8 cellular contexts compared by ENCODE assay signal in the genomic region with DNA sequence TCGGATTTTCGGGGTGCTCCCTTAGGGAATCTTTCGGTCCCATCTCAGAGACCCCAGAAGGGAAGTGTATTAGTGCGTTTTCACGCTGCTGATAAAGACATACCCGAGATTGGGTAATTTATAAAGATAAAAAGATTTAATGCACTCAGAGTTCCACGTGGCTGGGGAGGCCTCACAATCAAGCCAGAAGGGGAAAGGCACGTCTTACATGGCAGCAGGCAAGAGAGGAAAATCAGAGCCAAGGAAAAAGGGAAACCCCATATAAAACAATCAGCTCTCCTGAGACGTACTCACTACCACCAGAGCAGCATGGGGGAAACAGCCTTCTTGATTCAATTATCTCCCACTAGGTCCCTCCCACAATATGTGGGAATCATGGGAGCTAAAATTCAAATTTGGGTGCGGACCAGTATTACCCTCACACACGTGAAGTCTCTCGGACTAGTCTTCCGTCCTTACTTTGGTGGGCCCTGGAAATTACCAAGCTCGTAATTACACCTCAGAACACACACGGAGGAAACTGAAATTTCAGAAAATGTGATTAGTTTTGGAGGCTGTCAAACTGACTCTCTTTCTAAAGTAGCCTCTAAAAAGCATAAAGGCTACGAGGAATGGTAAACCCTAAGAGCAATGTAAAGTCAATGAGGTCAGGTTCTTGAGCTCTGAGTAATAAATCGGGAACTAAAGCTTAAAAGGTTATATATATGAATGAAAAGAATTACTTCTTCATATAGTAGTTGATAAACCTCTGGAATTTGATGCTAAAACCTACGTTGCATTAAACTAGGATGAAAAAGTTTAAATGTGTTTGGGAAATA.
DNase-seq lines count a peak whose midpoint lies in the region; ATAC-seq and TF ChIP-seq lines count a peak whose summit lies in the region.

No MANE protein-coding gene starts in this region.

- H3K9ac ChIP-seq in SU-DHL-6 (ENCODE audit: low read length), result peak overlapping the region; percentile 34; the same call in 1 of the 2 replicates

- peak overlapping the region; percentile 40 for H3K4me3 ChIP-seq in SU-DHL-6 (ENCODE audit: insufficient read depth, low read length, poor library complexity, severe bottlenecking)
- H3K4me3 ChIP-seq in foreskin fibroblast (ENCODE audit: low read depth in 1 of 2, low read length in 2 of 2), result peak overlapping the region; percentile 3 to 29

- H3K4me1 Mint-ChIP-seq in activated T-cell treated with anti-CD3 and anti-CD28 coated beads, Interleukin-2, amount 50 U/mL, for 24 hours (ENCODE audit: low read depth), result peaks cover 38% of the 10 kb centered on the region
- H3K4me1 Mint-ChIP-seq in stimulated activated naive B cell treated with anti-CD40 and anti-IgM and Interleukin-4, amounts not matched to agents 10 μg/mL and 1 μg/mL and 100 μg/mL, for 72 hours, result peaks cover 18 to 38% of the 10 kb centered on the region in 2 donors

- no peaks in the 10 kb centered on the region for H3K9me2 ChIP-seq in SU-DHL-6 (replicated peaks; ENCODE audit: insufficient read depth, low read length)

- peak overlapping the region; percentile 99 for H2AFZ ChIP-seq in SU-DHL-6 (ENCODE audit: low read depth, low read length, severe bottlenecking)

- H3K4me3 Mint-ChIP-seq in activated T-cell treated with anti-CD3 and anti-CD28 coated beads, Interleukin-2, amount 50 U/mL, for 24 hours, result peak overlapping the region; percentile 96
- H3K4me3 Mint-ChIP-seq in stimulated activated naive B cell treated with anti-CD40 and anti-IgM and Interleukin-4, amounts not matched to agents 10 μg/mL and 1 μg/mL and 100 μg/mL, for 72 hours, result peak overlapping the region; percentile 94 to 97

- H3K27me3 ChIP-seq in SU-DHL-6 (ENCODE audit: low read length), result no peaks in the 10 kb centered on the region

- H3K36me3 Mint-ChIP-seq in activated T-cell treated with anti-CD3 and anti-CD28 coated beads, Interleukin-2, amount 50 U/mL, for 24 hours (ENCODE audit: low read depth), result peaks cover 49% of the 10 kb centered on the region
- H3K36me3 Mint-ChIP-seq in stimulated activated naive B cell treated with anti-CD40 and anti-IgM and Interleukin-4, amounts not matched to agents 10 μg/mL and 1 μg/mL and 100 μg/mL, for 72 hours, result peaks cover 11 to 38% of the 10 kb centered on the region in 2 donors

- H4K20me1 ChIP-seq in SU-DHL-6 (ENCODE audit: low read depth, low read length), result peaks cover 23% of the 10 kb centered on the region

- peaks cover 39% of the 10 kb centered on the region for H3K79me2 ChIP-seq in SU-DHL-6 (ENCODE audit: insufficient read depth, low read length)

- ATAC-seq in stimulated activated naive B cell treated with anti-CD40 and anti-IgM and Interleukin-4, amounts not matched to agents 10 μg/mL and 1 μg/mL and 100 μg/mL, for 72 hours (replicated peaks), result peak; percentile 4 to 5
- ATAC-seq in GM18870 (IDR thresholded peaks at IDR 0.05; ENCODE audit: unreplicated experiment), result no peak

- peaks cover 32% of the 10 kb centered on the region for H3K36me3 ChIP-seq in SU-DHL-6 (ENCODE audit: low read length)

- TF ChIP-seq CTCF in SU-DHL-6 (IDR thresholded peaks at IDR 0.05; ENCODE audit: insufficient read depth, low read length, poor library complexity, severe bottlenecking) (no peak), foreskin fibroblast (IDR thresholded peaks at IDR 0.05; ENCODE audit: low read depth, low read length) (no peak)

- H3K9me3 Mint-ChIP-seq in activated T-cell treated with anti-CD3 and anti-CD28 coated beads, Interleukin-2, amount 50 U/mL, for 24 hours, result peaks cover 6% of the 10 kb centered on the region
- H3K9me3 Mint-ChIP-seq in stimulated activated naive B cell treated with anti-CD40 and anti-IgM and Interleukin-4, amounts not matched to agents 10 μg/mL and 1 μg/mL and 100 μg/mL, for 72 hours, result peaks cover 0 to 3% of the 10 kb centered on the region in 2 donors

- H3K27ac ChIP-seq in SU-DHL-6 (ENCODE audit: low read depth, low read length), result peak overlapping the region; percentile 54

- peak overlapping the region; percentile 99 for H3K27ac Mint-ChIP-seq in activated T-cell treated with anti-CD3 and anti-CD28 coated beads, Interleukin-2, amount 50 U/mL, for 24 hours
- H3K27ac Mint-ChIP-seq in stimulated activated naive B cell treated with anti-CD40 and anti-IgM and Interleukin-4, amounts not matched to agents 10 μg/mL and 1 μg/mL and 100 μg/mL, for 72 hours, result peak overlapping the region; percentile 99

- no peaks in the 10 kb centered on the region for H3K27me3 Mint-ChIP-seq in activated T-cell treated with anti-CD3 and anti-CD28 coated beads, Interleukin-2, amount 50 U/mL, for 24 hours
- peaks cover 0 to 2% of the 10 kb centered on the region in 2 donors for H3K27me3 Mint-ChIP-seq in stimulated activated naive B cell treated with anti-CD40 and anti-IgM and Interleukin-4, amounts not matched to agents 10 μg/mL and 1 μg/mL and 100 μg/mL, for 72 hours

- no peak for DNase-seq in activated T-cell treated with anti-CD3 and anti-CD28 coated beads, Interleukin-2, amount 50 U/mL, for 24 hours
- DNase-seq in activated T-cell treated with anti-CD3 and anti-CD28 coated beads, Interleukin-2, amount 50 U/mL, for 1 hour, result no peak
- no peak for DNase-seq in foreskin fibroblast
- no peak for DNase-seq in stimulated activated naive B cell treated with anti-CD40 and anti-IgM and Interleukin-4, amounts not matched to agents 10 μg/mL and 1 μg/mL and 100 μg/mL, for 72 hours
- DNase-seq in NCI-H1930 (lab: John Stamatoyannopoulos, UW), result no peak
- DNase-seq in NCI-H526 (lab: John Stamatoyannopoulos, UW), result no peak

- peaks cover 9% of the 10 kb centered on the region; the same call in 1 of the 2 replicates for H3K9me3 ChIP-seq in SU-DHL-6 (ENCODE audit: insufficient read depth, low read length)

- H3F3A ChIP-seq in SU-DHL-6 (ENCODE audit: insufficient read depth), result no peaks in the 10 kb centered on the region

- peak overlapping the region; percentile 71 for H3K4me2 ChIP-seq in SU-DHL-6 (ENCODE audit: low read depth, low read length, poor library complexity, severe bottlenecking)
